In genomic region chr2:222610746-222611145, GRCh38 we compare ENCODE assay signal across 15 cellular contexts. TPM values are rescaled to one million over a fixed set of nuclear protein-coding genes. Genes with fewer than 3 reads are reported as not detected.
A peak's percentile ranks its signal among the peaks of the same experiment; 100 is the strongest.
DNase-seq lines count a peak whose midpoint lies in the region; ATAC-seq and TF ChIP-seq lines count a peak whose summit lies in the region.
"Had no signal": no experiment of that assay in that cellular context is flagged by ENCODE, and none has a peak within 500 bp of the region (broad histone marks: within the 10 kb centered on the region; RNA-seq: fewer than 3 reads in every experiment).

No MANE protein-coding gene starts in this region.

- no peaks in the 10 kb centered on the region for H3K27me3 ChIP-seq in foreskin keratinocyte

- H3K4me1 ChIP-seq in foreskin keratinocyte: no peaks in the 10 kb centered on the region

- peak; percentile 21 for DNase-seq in AG10803 (ENCODE audit: low read depth)
- DNase-seq in GM12864 (ENCODE audit: low read depth): no peak
- no peak for DNase-seq in foreskin keratinocyte
- DNase-seq in NCI-H774 (lab: John Stamatoyannopoulos, UW): no peak
- DNase-seq: activated naive CD4-positive, alpha-beta T cell treated with Interleukin-2 at 50 U/mL for 16 hours; CD4-positive, alpha-beta T cell; central memory CD4-positive, alpha-beta T cell; GF-D8; SIG-M5 had no signal

- TF ChIP-seq CTCF in AG10803 (conservative IDR thresholded peaks at IDR 0.05; ENCODE audit: low read length) (peak; percentile 22), GM12864 (IDR thresholded peaks at IDR 0.05; ENCODE audit: low read depth, low read length, missing control alignments) (peak; percentile 8), foreskin keratinocyte (conservative IDR thresholded peaks at IDR 0.05) (peak; percentile 16)

- no peak overlapping the region for H3K4me3 ChIP-seq in AG10803 (ENCODE audit: low read length)
- no peak overlapping the region for H3K4me3 ChIP-seq in GM12864 (ENCODE audit: low read depth, low read length)
- H3K4me3 ChIP-seq: lung, skin epidermis had no signal

- peak; percentile 44; the same call in 1 of the 3 replicates for ATAC-seq in SK-N-SH treated with all-trans-retinoic acid at 6 μM for 48 hours
- no peak for ATAC-seq in foreskin keratinocyte
- no peak for ATAC-seq in HG03045 (IDR thresholded peaks at IDR 0.05; ENCODE audit: unreplicated experiment)
- ATAC-seq in GM19035 (IDR thresholded peaks at IDR 0.05; ENCODE audit: unreplicated experiment): no peak
- ATAC-seq: HCT116 had no signal

- H3K27ac ChIP-seq in foreskin keratinocyte: no peak overlapping the region

TF ChIP-seq in SK-N-SH treated with all-trans-retinoic acid at 6 μM for 48 hours, 23 proteins besides CTCF, POLR2A, EP300 and RAD21:
- TF ChIP-seq ZNF565 (CRISPR knock-in tag; conservative IDR thresholded peaks at IDR 0.05; ENCODE audit: low read depth) (no peak), BACH2 (CRISPR knock-in tag; IDR thresholded peaks at IDR 0.05; ENCODE audit: borderline replicate concordance) (no peak), ISL1 (CRISPR knock-in tag; IDR thresholded peaks at IDR 0.05) (no peak), OSR1 (CRISPR knock-in tag; IDR thresholded peaks at IDR 0.05) (no peak)

RNA-seq across cellular contexts. Expression of gene FARSB, which starts 45.1 kb away (rescaled TPM):
- 52.3 and 55.5 TPM in 2 replicates for total RNA-seq in foreskin keratinocyte
- polyA plus RNA-seq in foreskin keratinocyte: 43.5 and 52.6 TPM in 2 replicates
